Comparison of ENCODE assay signal across 16 cellular contexts in the genomic region with DNA sequence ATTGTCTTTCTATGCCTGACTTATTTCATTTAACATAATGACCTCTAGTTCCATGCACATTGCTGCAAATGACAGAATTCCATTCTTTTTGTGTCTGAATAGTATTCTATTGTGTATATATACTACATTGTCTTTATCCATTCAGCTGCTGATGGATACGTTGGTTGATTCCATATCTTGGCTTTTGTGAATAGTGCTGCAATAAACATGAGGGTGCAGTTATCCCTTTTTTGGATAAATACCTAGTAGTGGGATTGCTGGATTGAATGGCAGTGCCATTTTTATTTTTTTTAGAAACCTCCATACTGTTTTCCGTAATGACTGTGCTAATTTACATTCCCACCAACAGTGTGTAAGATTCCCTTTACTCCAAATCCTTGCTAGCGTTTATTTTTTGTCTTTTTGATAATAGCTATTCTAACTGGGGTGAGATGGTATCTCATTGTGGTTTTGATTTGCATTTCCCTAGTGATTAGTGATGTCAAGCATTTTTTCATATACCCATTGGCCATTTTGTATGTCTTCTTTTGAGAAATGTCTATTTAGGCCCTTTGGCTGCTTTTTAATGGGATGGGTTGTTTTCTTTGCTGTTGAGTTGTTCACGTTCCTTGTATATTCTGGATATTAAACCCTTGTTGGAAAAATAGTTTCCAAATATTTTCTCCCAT. TPM values are rescaled to one million over a fixed set of nuclear protein-coding genes. Genes with fewer than 3 reads are reported as not detected.
DNase-seq lines count a peak whose midpoint lies in the region; FAIRE-seq and TF ChIP-seq lines count a peak whose summit lies in the region.
"Had no signal": no experiment of that assay in that cellular context is flagged by ENCODE, and none has a peak within 500 bp of the region (broad histone marks: within the 10 kb centered on the region; RNA-seq: fewer than 3 reads in every experiment).

No MANE protein-coding gene starts in this region.

- 95% methylated on average over 2 of the region's 4 CpGs for whole genome bisulfite sequencing in mesenchymal stem cell

- no peak overlapping the region for H3K4me3 ChIP-seq in BLaER1
- peak overlapping the region in 2 of 3 experiments; percentile 17 to 77 for H3K4me3 ChIP-seq in keratinocyte (ENCODE audit: control insufficient read depth in 2 of 3, extremely low read depth in 1 of 3, insufficient read depth in 2 of 3, low read depth in 1 of 3, low read length in 3 of 3)
- H3K4me3 ChIP-seq in mesenchymal stem cell (ENCODE audit: insufficient read depth in 1 of 2, low read depth in 1 of 2, low read length in 2 of 2) = peak overlapping the region in 1 of 2 experiments; percentile 85
- H3K4me3 ChIP-seq: mucosa of descending colon had no signal

- peak overlapping the region; percentile 15; the same call in 1 of the 2 replicates for H3K4me2 ChIP-seq in BLaER1
- H3K4me2 ChIP-seq in keratinocyte (ENCODE audit: control insufficient read depth, extremely low read depth, insufficient read depth, low read depth, low read length) = no peak overlapping the region
- no peak overlapping the region for H3K4me2 ChIP-seq in mesenchymal stem cell (ENCODE audit: low read length, poor library complexity, severe bottlenecking)
- H3K4me2 ChIP-seq: KMS-11 had no signal

- no peak overlapping the region for H2AFZ ChIP-seq in keratinocyte (ENCODE audit: control insufficient read depth, low read length)
- no peak overlapping the region for H2AFZ ChIP-seq in mesenchymal stem cell (ENCODE audit: low read depth, low read length)

- no peak overlapping the region for H2BK15ac ChIP-seq in mesenchymal stem cell (ENCODE audit: low read depth, poor library complexity, severe bottlenecking)

- no peak overlapping the region for H2BK120ac ChIP-seq in mesenchymal stem cell (ENCODE audit: low read depth, low read length)

- H3K9me3 Mint-ChIP-seq in T-helper 2 cell treated with Interferon-gamma antibody and Interleukin-4, amounts not matched to agents 5 μg/mL and 100 μg/mL, for 36 hours = peaks cover 38% of the 10 kb centered on the region

- H3K14ac ChIP-seq in mesenchymal stem cell (ENCODE audit: low read length in 2 of 2) = no peak overlapping the region

- H3K9ac ChIP-seq in BLaER1 (no peak overlapping the region), keratinocyte (ENCODE audit: control insufficient read depth, extremely low read depth, insufficient read depth, low read length) (no peak overlapping the region), mesenchymal stem cell (ENCODE audit: low read length) (no peak overlapping the region)
- H3K9ac ChIP-seq: KMS-11 had no signal

- H3K79me1 ChIP-seq in mesenchymal stem cell (replicated peaks; ENCODE audit: low read length, poor library complexity, severe bottlenecking) = no peaks in the 10 kb centered on the region

- peaks cover 37% of the 10 kb centered on the region for H3K4me1 Mint-ChIP-seq in T-helper 2 cell treated with Interferon-gamma antibody and Interleukin-4, amounts not matched to agents 5 μg/mL and 100 μg/mL, for 36 hours (ENCODE audit: low read depth)

- dilution Hi-C loops in keratinocyte (cut with MboI; ENCODE audit: extremely low pct_ligation_motif_present, low sequenced_read_pairs) = no loop called here

- H2BK5ac ChIP-seq in mesenchymal stem cell (ENCODE audit: low read depth, low read length, poor library complexity, severe bottlenecking) = no peak overlapping the region

- no peak overlapping the region for H3K23ac ChIP-seq in mesenchymal stem cell (ENCODE audit: low read length in 2 of 2)

- no peak overlapping the region for H4K91ac ChIP-seq in mesenchymal stem cell (ENCODE audit: low read length)

- H3K27ac Mint-ChIP-seq in T-helper 2 cell treated with Interferon-gamma antibody and Interleukin-4, amounts not matched to agents 5 μg/mL and 100 μg/mL, for 36 hours = peak overlapping the region; percentile 60

- H3K79me2 ChIP-seq in keratinocyte (ENCODE audit: control insufficient read depth, insufficient read depth, low read length) = peaks cover 57% of the 10 kb centered on the region

- H2BK12ac ChIP-seq in mesenchymal stem cell (ENCODE audit: low read length in 2 of 2) = no peak overlapping the region

- TF ChIP-seq CTCF in keratinocyte (optimal IDR thresholded peaks at IDR 0.05 in 1 of 3, IDR thresholded peaks at IDR 0.05 in 1 of 3, conservative IDR thresholded peaks at IDR 0.05 in 1 of 3; ENCODE audit: extremely low read depth in 1 of 3, insufficient read depth in 2 of 3, low read length in 3 of 3) (no peak), D721Med (IDR thresholded peaks at IDR 0.05; ENCODE audit: insufficient read depth, missing control alignments) (no peak)

- no peaks in the 10 kb centered on the region for H3K9me1 ChIP-seq in keratinocyte (ENCODE audit: control insufficient read depth, extremely low read depth, insufficient read depth, low read length)

- H2AK5ac ChIP-seq in mesenchymal stem cell (ENCODE audit: low read length, severe bottlenecking) = no peak overlapping the region

- H3K36me3 Mint-ChIP-seq in T-helper 2 cell treated with Interferon-gamma antibody and Interleukin-4, amounts not matched to agents 5 μg/mL and 100 μg/mL, for 36 hours (ENCODE audit: low read depth) = peaks cover 64% of the 10 kb centered on the region

- no peak overlapping the region for H4K8ac ChIP-seq in mesenchymal stem cell (ENCODE audit: low read length)

- H3K36me3 ChIP-seq in BLaER1 (no peaks in the 10 kb centered on the region), keratinocyte (ENCODE audit: control insufficient read depth in 2 of 2, extremely low read depth in 1 of 2, insufficient read depth in 2 of 2, low read length in 2 of 2) (no peaks in the 10 kb centered on the region), mesenchymal stem cell (ENCODE audit: control insufficient read depth in 1 of 2, insufficient read depth in 2 of 2, low read depth in 1 of 2, low read length in 2 of 2) (no peaks in the 10 kb centered on the region)

- peaks cover 20% of the 10 kb centered on the region for H3K9me3 ChIP-seq in BLaER1
- H3K9me3 ChIP-seq in keratinocyte (ENCODE audit: control insufficient read depth, low read depth, low read length) = peaks cover 2% of the 10 kb centered on the region
- H3K9me3 ChIP-seq in mesenchymal stem cell (ENCODE audit: control insufficient read depth, low read length) = peaks cover 13% of the 10 kb centered on the region
- H3K9me3 ChIP-seq: mucosa of descending colon had no signal

- H3K27ac ChIP-seq in BLaER1 (no peak overlapping the region), keratinocyte (ENCODE audit: control insufficient read depth, insufficient read depth, low read length) (no peak overlapping the region), mesenchymal stem cell (ENCODE audit: low read length, poor library complexity, severe bottlenecking) (no peak overlapping the region)
- H3K27ac ChIP-seq: dorsolateral prefrontal cortex, foreskin keratinocyte, KMS-11 had no signal

- FAIRE-seq in keratinocyte (lab: Jason Lieb, UNC) (no peak), D721Med (lab: Jason Lieb, UNC) (no peak), RCC 7860 (lab: Jason Lieb, UNC) (no peak)

- peak; percentile 40 for DNase-seq in EL
- DNase-seq in T-helper 2 cell treated with Interferon-gamma antibody and Interleukin-4, amounts not matched to agents 5 μg/mL and 100 μg/mL, for 36 hours (ENCODE audit: low spot score) = no peak
- no peak for DNase-seq in keratinocyte (ENCODE audit: low read depth, low spot score)
- no peak for DNase-seq in D721Med (ENCODE audit: insufficient read length, low spot score)
- no peak for DNase-seq in RCC 7860 (ENCODE audit: low spot score)
- no peak for DNase-seq in mesenchymal stem cell
- no peak for DNase-seq in NCI-H146 (lab: John Stamatoyannopoulos, UW)
- DNase-seq: activated CD4-positive, alpha-beta T cell treated with anti-CD3 and anti-CD28 coated beads, Interleukin-2, amount 50 U/mL, for 1 hour; C1 segment of cervical spinal cord; dorsolateral prefrontal cortex; foreskin keratinocyte; GF-D8; mucosa of descending colon; stimulated activated CD4-positive, alpha-beta T cell treated with anti-CD3 and anti-CD28 coated beads, Interleukin-4, amount 100 ng/mL, for 24 hours had no signal

- H3K4me3 Mint-ChIP-seq in T-helper 2 cell treated with Interferon-gamma antibody and Interleukin-4, amounts not matched to agents 5 μg/mL and 100 μg/mL, for 36 hours = peak overlapping the region; percentile 91

- H3K4me1 ChIP-seq in BLaER1 (peaks cover 37% of the 10 kb centered on the region), keratinocyte (ENCODE audit: control insufficient read depth, extremely low read depth, insufficient read depth, low read length) (peaks cover 23% of the 10 kb centered on the region), mesenchymal stem cell (ENCODE audit: control insufficient read depth, insufficient read depth, low read depth, low read length) (peaks cover 1% of the 10 kb centered on the region)

- no peak overlapping the region for H3K18ac ChIP-seq in mesenchymal stem cell (ENCODE audit: low read depth in 1 of 2, low read length in 2 of 2)

- no peak overlapping the region for H3K4ac ChIP-seq in mesenchymal stem cell (ENCODE audit: low read depth in 1 of 2, low read length in 2 of 2)

- no peaks in the 10 kb centered on the region for H3K27me3 ChIP-seq in BLaER1
- no peaks in the 10 kb centered on the region for H3K27me3 ChIP-seq in keratinocyte (ENCODE audit: control insufficient read depth, extremely low read depth, insufficient read depth, low read length)
- no peaks in the 10 kb centered on the region for H3K27me3 ChIP-seq in mesenchymal stem cell (ENCODE audit: control insufficient read depth in 1 of 2, insufficient read depth in 1 of 2, low read length in 2 of 2)
- H3K27me3 ChIP-seq: dorsolateral prefrontal cortex, foreskin keratinocyte had no signal

- H4K20me1 ChIP-seq in BLaER1 = no peaks in the 10 kb centered on the region
- H4K20me1 ChIP-seq in keratinocyte (ENCODE audit: control insufficient read depth, extremely low read depth, insufficient read depth, low read length) = no peaks in the 10 kb centered on the region

- H3K27me3 Mint-ChIP-seq in T-helper 2 cell treated with Interferon-gamma antibody and Interleukin-4, amounts not matched to agents 5 μg/mL and 100 μg/mL, for 36 hours (ENCODE audit: low read depth) = no peaks in the 10 kb centered on the region

RNA-seq across cellular contexts. Expression of gene OAS2, which starts 2.3 kb away (rescaled TPM):
- 88.1 to 106 TPM (median 92.7 TPM) in 3 replicates for polyA plus RNA-seq in keratinocyte
- polyA plus RNA-seq in keratinocyte (2011; ENCODE audit: low read depth) = 4.3 TPM
- polyA plus RNA-seq in keratinocyte (2011; cell fraction: cytosol; rRNA removed) = 43.4 and 69.9 TPM in 2 replicates
- polyA plus RNA-seq in keratinocyte (2011; cell fraction: nucleus; rRNA removed) = 69.3 and 78.3 TPM in 2 replicates
- 2.6 and 66.4 TPM in 2 replicates for polyA plus RNA-seq in keratinocyte (2012; ENCODE audit: low replicate concordance)
- 64.4 to 108 TPM (median 102 TPM) in 3 replicates for polyA minus RNA-seq in keratinocyte
- polyA minus RNA-seq in keratinocyte (2011; cell fraction: cytosol; rRNA and poly(A)+ RNA removed) = 64.5 TPM
- 56.6 and 108 TPM in 2 replicates for polyA minus RNA-seq in keratinocyte (2011; cell fraction: nucleus; rRNA and poly(A)+ RNA removed)
- polyA plus RNA-seq in mesenchymal stem cell (2013, experiment 1 of 2) = 0.48 TPM
- 0.41 TPM for polyA plus RNA-seq in mesenchymal stem cell (2013, experiment 2 of 2)

RNA-seq across cellular contexts. Expression of gene OAS3, which starts 42.4 kb away (rescaled TPM):
- 54.1 to 104 TPM (median 59.2 TPM) in 3 replicates for polyA plus RNA-seq in keratinocyte
- 2.8 TPM for polyA plus RNA-seq in keratinocyte (2011; ENCODE audit: low read depth)
- 54.1 and 65.0 TPM in 2 replicates for polyA plus RNA-seq in keratinocyte (2011; cell fraction: cytosol; rRNA removed)
- 102 TPM in 2 replicates for polyA plus RNA-seq in keratinocyte (2011; cell fraction: nucleus; rRNA removed)
- polyA plus RNA-seq in keratinocyte (2012; ENCODE audit: low replicate concordance) = 5.4 and 65.5 TPM in 2 replicates
- 132 to 508 TPM (median 151 TPM) in 3 replicates for polyA minus RNA-seq in keratinocyte
- 42.0 TPM for polyA minus RNA-seq in keratinocyte (2011; cell fraction: cytosol; rRNA and poly(A)+ RNA removed)
- 50.1 and 76.1 TPM in 2 replicates for polyA minus RNA-seq in keratinocyte (2011; cell fraction: nucleus; rRNA and poly(A)+ RNA removed)
- polyA plus RNA-seq in mesenchymal stem cell (2013, experiment 1 of 2) = 4.0 TPM
- 4.0 TPM for polyA plus RNA-seq in mesenchymal stem cell (2013, experiment 2 of 2)
